Comparison of ENCODE assay signal across 8 cellular contexts in genomic region chr6:16731503-16732018, GRCh38. TPM values are rescaled to one million over a fixed set of nuclear protein-coding genes. Genes with fewer than 3 reads are reported as not detected.
DNase-seq lines count a peak whose midpoint lies in the region; ATAC-seq and TF ChIP-seq lines count a peak whose summit lies in the region.

No MANE protein-coding gene starts in this region.

- peaks cover 0 to 45% (median 0%) of the 10 kb centered on the region in 11 experiments; a peak in 6 of 22 replicates for H3K36me3 ChIP-seq in BLaER1 treated with 17β-estradiol and CSF1 and Interleukin-3, amounts not matched to agents 10 nM and 100 nM
- H3K36me3 ChIP-seq in right atrium auricular region, result no peaks in the 10 kb centered on the region

- peak overlapping the region in 2 of 11 experiments; percentile 10 to 16; a peak in 2 of 22 replicates for H3K27ac ChIP-seq in BLaER1 treated with 17β-estradiol and CSF1 and Interleukin-3, amounts not matched to agents 10 nM and 100 nM
- no peak overlapping the region for H3K27ac ChIP-seq in right atrium auricular region

- H3K9me3 ChIP-seq in BLaER1 treated with 17β-estradiol and CSF1 and Interleukin-3, amounts not matched to agents 10 nM and 100 nM (replicated peaks in 1 of 11), result no peaks in the 10 kb centered on the region
- no peaks in the 10 kb centered on the region for H3K9me3 ChIP-seq in right atrium auricular region

- H3K4me2 ChIP-seq in BLaER1 treated with 17β-estradiol and CSF1 and Interleukin-3, amounts not matched to agents 10 nM and 100 nM, result peak overlapping the region; percentile 22 to 79 (median 59)

- TF ChIP-seq POLR2A in erythroblast (IDR thresholded peaks at IDR 0.05; ENCODE audit: low read length), result no peak

- peak overlapping the region in 2 of 11 experiments; percentile 2 to 28; a peak in 2 of 22 replicates for H3K9ac ChIP-seq in BLaER1 treated with 17β-estradiol and CSF1 and Interleukin-3, amounts not matched to agents 10 nM and 100 nM

- peaks cover 52% of the 10 kb centered on the region for H3K4me1 Mint-ChIP-seq in activated naive CD4-positive, alpha-beta T cell treated with anti-CD3 and anti-CD28 coated beads, Interleukin-2, amount 10 ng/mL, durations not matched to agents 7 days and 5 days

- no peak overlapping the region for H3K4me3 ChIP-seq in BLaER1 treated with 17β-estradiol and CSF1 and Interleukin-3, amounts not matched to agents 10 nM and 100 nM
- no peak overlapping the region for H3K4me3 ChIP-seq in right atrium auricular region

- H3K27ac Mint-ChIP-seq in activated naive CD4-positive, alpha-beta T cell treated with anti-CD3 and anti-CD28 coated beads, Interleukin-2, amount 10 ng/mL, durations not matched to agents 7 days and 5 days, result peak overlapping the region; percentile 86

- H4K20me1 ChIP-seq in BLaER1 treated with 17β-estradiol and CSF1 and Interleukin-3, amounts not matched to agents 10 nM and 100 nM, result peaks cover 0 to 36% (median 0%) of the 10 kb centered on the region in 11 experiments; a peak in 3 of 22 replicates

- DNase-seq in activated naive CD4-positive, alpha-beta T cell treated with anti-CD3 and anti-CD28 coated beads, Interleukin-2, amount 10 ng/mL, durations not matched to agents 7 days and 5 days, result peak; percentile 65
- DNase-seq in erythroblast (lab: John Stamatoyannopoulos, UW) (no peak), islet precursor cell (no peak), right atrium auricular region (ENCODE audit: low spot score) (no peak), NCI-H2107 (lab: John Stamatoyannopoulos, UW) (no peak)

- H3K27me3 Mint-ChIP-seq in activated naive CD4-positive, alpha-beta T cell treated with anti-CD3 and anti-CD28 coated beads, Interleukin-2, amount 10 ng/mL, durations not matched to agents 7 days and 5 days, result no peaks in the 10 kb centered on the region

- no peaks in the 10 kb centered on the region for H3K27me3 ChIP-seq in BLaER1 treated with 17β-estradiol and CSF1 and Interleukin-3, amounts not matched to agents 10 nM and 100 nM
- H3K27me3 ChIP-seq in right atrium auricular region, result no peaks in the 10 kb centered on the region

- TF ChIP-seq CTCF in right atrium auricular region (IDR thresholded peaks at IDR 0.05), result no peak

- CTCF ChIA-PET in activated naive CD4-positive, alpha-beta T cell treated with anti-CD3 and anti-CD28 coated beads, Interleukin-2, amount 10 ng/mL, durations not matched to agents 7 days and 5 days (lab: Charles Lee), result interaction anchor here (0.7 to 3.7 kb wide), 8 partner anchors 9 to 221 kb away, joined by 3 to 20 read pairs (median 4); no protein-coding TSS in a partner anchor

- peak overlapping the region; percentile 46 for H3K4me3 Mint-ChIP-seq in activated naive CD4-positive, alpha-beta T cell treated with anti-CD3 and anti-CD28 coated beads, Interleukin-2, amount 10 ng/mL, durations not matched to agents 7 days and 5 days

- peaks cover 23 to 78% (median 30%) of the 10 kb centered on the region in 10 experiments for H3K4me1 ChIP-seq in BLaER1 treated with 17β-estradiol and CSF1 and Interleukin-3, amounts not matched to agents 10 nM and 100 nM
- peaks cover 0 to 34% of the 10 kb centered on the region in 2 donors for H3K4me1 ChIP-seq in right atrium auricular region

- no peaks in the 10 kb centered on the region for H3K9me3 Mint-ChIP-seq in activated naive CD4-positive, alpha-beta T cell treated with anti-CD3 and anti-CD28 coated beads, Interleukin-2, amount 10 ng/mL, durations not matched to agents 7 days and 5 days

- ATAC-seq in GM19328 (IDR thresholded peaks at IDR 0.05; ENCODE audit: unreplicated experiment) (peak; percentile 94), HG03280 (IDR thresholded peaks at IDR 0.05; ENCODE audit: unreplicated experiment) (peak; percentile 98)

- H3K36me3 Mint-ChIP-seq in activated naive CD4-positive, alpha-beta T cell treated with anti-CD3 and anti-CD28 coated beads, Interleukin-2, amount 10 ng/mL, durations not matched to agents 7 days and 5 days, result peaks cover 48% of the 10 kb centered on the region

RNA-seq across cellular contexts. Expression of gene ATXN1, which starts 29.7 kb away (rescaled TPM):
- 10 to 100 TPM; 41.8 to 62.0 TPM for total RNA-seq in right atrium auricular region
